Comparison of ENCODE assay signal across 14 cellular contexts in genomic region chr3:114411292-114411691, GRCh38.
A peak's percentile ranks its signal among the peaks of the same experiment; 100 is the strongest.
DNase-seq lines count a peak whose midpoint lies in the region; ATAC-seq and TF ChIP-seq lines count a peak whose summit lies in the region.
"Had no signal": no experiment of that assay in that cellular context is flagged by ENCODE, and none has a peak within 500 bp of the region (broad histone marks: within the 10 kb centered on the region; RNA-seq: fewer than 3 reads in every experiment).

No MANE protein-coding gene starts in this region.

- intact Hi-C loops in gastrocnemius medialis (cut with DNase I; ENCODE audit: low total_unique reads): loop anchor here (10.0 kb wide), 2 partner anchors 214 to 256 kb away; no protein-coding TSS in a partner anchor

- DNase-seq in H4 (ENCODE audit: low spot score) (peak; percentile 67), adipocyte (ENCODE audit: low read depth) (peak; percentile 72), foreskin melanocyte (peak; percentile 57), gastrocnemius medialis (no peak), MV-4-11 (lab: John Stamatoyannopoulos, UW) (no peak)
- no peak for DNase-seq in stimulated activated CD4-positive, alpha-beta T cell treated with anti-CD3 and anti-CD28 coated beads, Interleukin-2, amount 100 ng/mL, for 24 hours
- DNase-seq: activated CD4-positive, CD25-positive, alpha-beta regulatory T cell treated with anti-CD3 and anti-CD28 coated beads, Interleukin-2, amount 50 U/mL, for 72 hours; DMS153; left cardiac atrium; NCI-H446; right lobe of liver; SJCRH30 had no signal

- no peak for ATAC-seq in gastrocnemius medialis
- no peak for ATAC-seq in HG02798 (IDR thresholded peaks at IDR 0.05; ENCODE audit: poor library complexity, unreplicated experiment)
- no peak for ATAC-seq in GM18873 (IDR thresholded peaks at IDR 0.05; ENCODE audit: low FRiP score, unreplicated experiment)

- peaks cover 44% of the 10 kb centered on the region for H3K4me1 ChIP-seq in adipocyte (ENCODE audit: control insufficient read depth, insufficient read depth, low read length)
- peaks cover 84 to 94% of the 10 kb centered on the region in 2 donors for H3K4me1 ChIP-seq in gastrocnemius medialis

- no peak for TF ChIP-seq POLR2A in gastrocnemius medialis (IDR thresholded peaks at IDR 0.05)

- H3K4me3 ChIP-seq in adipocyte (ENCODE audit: low read length) (no peak overlapping the region), gastrocnemius medialis (no peak overlapping the region)
- H3K4me3 ChIP-seq: right lobe of liver, SJCRH30 had no signal

- in situ Hi-C loops in gastrocnemius medialis (cut with MboI; ENCODE audit: low sequenced_read_pairs in 4 of 4): loop anchor here in 1 of 4 donors (25.0 kb wide), 1 partner anchor 201 kb away; no protein-coding TSS in a partner anchor

- no peaks in the 10 kb centered on the region for H3K36me3 ChIP-seq in adipocyte (ENCODE audit: control insufficient read depth, insufficient read depth, low read length, severe bottlenecking)
- H3K36me3 ChIP-seq in gastrocnemius medialis: no peaks in the 10 kb centered on the region
- H3K36me3 ChIP-seq: right lobe of liver, SJCRH30 had no signal

- TF ChIP-seq CTCF in gastrocnemius medialis (IDR thresholded peaks at IDR 0.05 in 4 of 5, conservative IDR thresholded peaks at IDR 0.05 in 1 of 5): no peak

- H3K9me3 ChIP-seq in adipocyte (ENCODE audit: control insufficient read depth, low read length): no peaks in the 10 kb centered on the region
- no peaks in the 10 kb centered on the region for H3K9me3 ChIP-seq in gastrocnemius medialis
- H3K9me3 ChIP-seq: right lobe of liver, SJCRH30 had no signal

- peak overlapping the region; percentile 27 for H3K9ac ChIP-seq in adipocyte (ENCODE audit: low read length)

- peak overlapping the region; percentile 48 to 63 (median 62) for H3K27ac ChIP-seq in gastrocnemius medialis
- H3K27ac ChIP-seq: SJCRH30 had no signal

- no peaks in the 10 kb centered on the region for H3K27me3 ChIP-seq in adipocyte (replicated peaks; ENCODE audit: control insufficient read depth, insufficient read depth, low read length)
- H3K27me3 ChIP-seq in gastrocnemius medialis: no peaks in the 10 kb centered on the region
- H3K27me3 ChIP-seq: right lobe of liver, SJCRH30 had no signal

Comparison
In these comparisons a context has a peak if more than half of its experiments do, and no peak if none do; other contexts are left out.
1. DNase-seq: peak in H4 (single experiment), adipocyte (single experiment) and foreskin melanocyte (single experiment); none in gastrocnemius medialis (0 of 2), MV-4-11 (single experiment) and stimulated activated CD4-positive, alpha-beta T cell treated with anti-CD3 and anti-CD28 coated beads, Interleukin-2, amount 100 ng/mL, for 24 hours (0 of 2).